1 cellular context compared by ENCODE assay signal in genomic region chr17:51640108-51640622, GRCh38.
TF ChIP-seq lines count a peak whose summit lies in the region.

No MANE protein-coding gene starts in this region.

TF ChIP-seq in HEK293, 187 proteins besides CTCF, POLR2A, EP300 and RAD21 (continued from another document and continues in another):
- no peak for TF ChIP-seq ZNF449 (tag by site-specific recombination; IDR thresholded peaks at IDR 0.05)
- no peak for TF ChIP-seq ZNF157 (tag by site-specific recombination; IDR thresholded peaks at IDR 0.05)
- peak; percentile 89 for TF ChIP-seq ZNF24 (tag by site-specific recombination; IDR thresholded peaks at IDR 0.05)
- no peak for TF ChIP-seq ZNF660 (tag by site-specific recombination; IDR thresholded peaks at IDR 0.05)
- no peak for TF ChIP-seq ZNF791 (tag by site-specific recombination; IDR thresholded peaks at IDR 0.05)
- no peak for TF ChIP-seq ZNF561 (tag by site-specific recombination; IDR thresholded peaks at IDR 0.05; ENCODE audit: borderline replicate concordance)
- TF ChIP-seq ZNF266 (tag by site-specific recombination; IDR thresholded peaks at IDR 0.05; ENCODE audit: low read depth) = no peak
- TF ChIP-seq ZNF148 (tag by site-specific recombination; IDR thresholded peaks at IDR 0.05; ENCODE audit: borderline replicate concordance) = no peak
- TF ChIP-seq ZBTB20 (tag by site-specific recombination; IDR thresholded peaks at IDR 0.05) = no peak
- no peak for TF ChIP-seq ZNF350 (tag by site-specific recombination; IDR thresholded peaks at IDR 0.05)
- TF ChIP-seq KLF7 (tag by site-specific recombination; IDR thresholded peaks at IDR 0.05; ENCODE audit: borderline replicate concordance) = no peak
- TF ChIP-seq ZNF311 (tag by site-specific recombination; IDR thresholded peaks at IDR 0.05; ENCODE audit: borderline replicate concordance) = no peak
- TF ChIP-seq HOXD13 (CRISPR knock-in tag; IDR thresholded peaks at IDR 0.05; ENCODE audit: borderline replicate concordance) = no peak
- no peak for TF ChIP-seq ZNF623 (tag by site-specific recombination; IDR thresholded peaks at IDR 0.05)
- TF ChIP-seq ZNF2 (tag by site-specific recombination; IDR thresholded peaks at IDR 0.05) = 0 out of 2 replicates have a peak, but pooled peaks have one; percentile 34
- TF ChIP-seq SP2 (tag by site-specific recombination; IDR thresholded peaks at IDR 0.05) = no peak
- TF ChIP-seq GFI1B (tag by site-specific recombination; IDR thresholded peaks at IDR 0.05) = peak; percentile 58; the same call in 1 of the 2 replicates
- TF ChIP-seq ZNF18 (tag by site-specific recombination; IDR thresholded peaks at IDR 0.05) = no peak
- TF ChIP-seq ZNF645 (tag by site-specific recombination; IDR thresholded peaks at IDR 0.05) = no peak
- peak; percentile 33; the same call in 1 of the 2 replicates for TF ChIP-seq ZNF366 (tag by site-specific recombination; conservative IDR thresholded peaks at IDR 0.05)
- TF ChIP-seq ZNF776 (tag by site-specific recombination; IDR thresholded peaks at IDR 0.05; ENCODE audit: borderline replicate concordance) = no peak
- peak; percentile 69 for TF ChIP-seq ZBTB17 (tag by site-specific recombination; IDR thresholded peaks at IDR 0.05)
- no peak for TF ChIP-seq MYNN (tag by site-specific recombination; IDR thresholded peaks at IDR 0.05; ENCODE audit: borderline replicate concordance)
- TF ChIP-seq SP7 (tag by site-specific recombination; IDR thresholded peaks at IDR 0.05) = peak; percentile 62; the same call in 1 of the 2 replicates
- TF ChIP-seq ZNF670 (tag by site-specific recombination; IDR thresholded peaks at IDR 0.05; ENCODE audit: low read depth) = no peak
- TF ChIP-seq ZNF473 (tag by site-specific recombination; IDR thresholded peaks at IDR 0.05) = peak; percentile 66; the same call in 1 of the 2 replicates
- TF ChIP-seq ZNF23 (tag by site-specific recombination; IDR thresholded peaks at IDR 0.05; ENCODE audit: borderline replicate concordance) = no peak
- TF ChIP-seq YY1 (tag by site-specific recombination; IDR thresholded peaks at IDR 0.05) = no peak
- peak; percentile 90 for TF ChIP-seq PRDM10 (tag by site-specific recombination; IDR thresholded peaks at IDR 0.05)
- no peak for TF ChIP-seq ZNF280C (tag by site-specific recombination; IDR thresholded peaks at IDR 0.05)
- TF ChIP-seq ZBTB7A (tag by site-specific recombination; IDR thresholded peaks at IDR 0.05; ENCODE audit: low read depth) = no peak
- no peak for TF ChIP-seq WT1 (tag by site-specific recombination; IDR thresholded peaks at IDR 0.05)
- TF ChIP-seq ZNF214 (tag by site-specific recombination; IDR thresholded peaks at IDR 0.05; ENCODE audit: borderline replicate concordance) = no peak
- TF ChIP-seq PRDM4 (tag by site-specific recombination; IDR thresholded peaks at IDR 0.05) = no peak
- TF ChIP-seq ZNF132 (tag by site-specific recombination; IDR thresholded peaks at IDR 0.05; ENCODE audit: borderline replicate concordance) = no peak
- TF ChIP-seq SCRT1 (tag by site-specific recombination; IDR thresholded peaks at IDR 0.05; ENCODE audit: borderline replicate concordance) = no peak
- TF ChIP-seq ZNF704 (tag by site-specific recombination; IDR thresholded peaks at IDR 0.05) = no peak
- TF ChIP-seq ZNF394 (tag by site-specific recombination; IDR thresholded peaks at IDR 0.05; ENCODE audit: borderline replicate concordance) = no peak
- no peak for TF ChIP-seq ZNF174 (tag by site-specific recombination; IDR thresholded peaks at IDR 0.05)
- TF ChIP-seq ZFHX2 (tag by site-specific recombination; conservative IDR thresholded peaks at IDR 0.05) = no peak
- TF ChIP-seq ZNF830 (tag by site-specific recombination; IDR thresholded peaks at IDR 0.05; ENCODE audit: low read depth) = no peak
- TF ChIP-seq REST (tag by site-specific recombination; IDR thresholded peaks at IDR 0.05) = no peak
- TF ChIP-seq ZNF114 (tag by site-specific recombination; IDR thresholded peaks at IDR 0.05) = no peak
